In genomic region chr4:24513718-24514117, GRCh38 we compare ENCODE assay signal across 16 cellular contexts.
DNase-seq lines count a peak whose midpoint lies in the region; ATAC-seq and FAIRE-seq lines count a peak whose summit lies in the region.
"Had no signal": no experiment of that assay in that cellular context is flagged by ENCODE, and none has a peak within 500 bp of the region (broad histone marks: within the 10 kb centered on the region; RNA-seq: fewer than 3 reads in every experiment).

No MANE protein-coding gene starts in this region.

- peaks cover 14% of the 10 kb centered on the region for H3K36me3 Mint-ChIP-seq in activated naive CD8-positive, alpha-beta T cell treated with anti-CD3 and anti-CD28 coated beads, Interleukin-2, amount 10 ng/mL, durations not matched to agents 7 days and 5 days
- peaks cover 30% of the 10 kb centered on the region for H3K36me3 Mint-ChIP-seq in activated naive CD8-positive, alpha-beta T cell treated with anti-CD3 and anti-CD28 coated beads for 36 hours

- H3K9me3 Mint-ChIP-seq in activated naive CD8-positive, alpha-beta T cell treated with anti-CD3 and anti-CD28 coated beads, Interleukin-2, amount 10 ng/mL, durations not matched to agents 7 days and 5 days, result no peaks in the 10 kb centered on the region
- H3K9me3 Mint-ChIP-seq in activated naive CD8-positive, alpha-beta T cell treated with anti-CD3 and anti-CD28 coated beads for 36 hours, result no peaks in the 10 kb centered on the region

- POLR2A ChIA-PET in activated naive CD8-positive, alpha-beta T cell treated with anti-CD3 and anti-CD28 coated beads, Interleukin-2, amount 10 ng/mL, durations not matched to agents 7 days and 5 days (lab: Charles Lee), result no interaction called here

- no peak overlapping the region for H3K27ac Mint-ChIP-seq in activated naive CD8-positive, alpha-beta T cell treated with anti-CD3 and anti-CD28 coated beads, Interleukin-2, amount 10 ng/mL, durations not matched to agents 7 days and 5 days
- H3K27ac Mint-ChIP-seq in activated naive CD8-positive, alpha-beta T cell treated with anti-CD3 and anti-CD28 coated beads for 36 hours, result no peak overlapping the region

- peak; percentile 63 for FAIRE-seq in HTR-8/SVneo (lab: Jason Lieb, UNC)
- FAIRE-seq: GM19239 had no signal

- no peaks in the 10 kb centered on the region for H3K4me1 Mint-ChIP-seq in activated naive CD8-positive, alpha-beta T cell treated with anti-CD3 and anti-CD28 coated beads, Interleukin-2, amount 10 ng/mL, durations not matched to agents 7 days and 5 days
- no peaks in the 10 kb centered on the region for H3K4me1 Mint-ChIP-seq in activated naive CD8-positive, alpha-beta T cell treated with anti-CD3 and anti-CD28 coated beads for 36 hours

- H3K27me3 Mint-ChIP-seq in activated naive CD8-positive, alpha-beta T cell treated with anti-CD3 and anti-CD28 coated beads, Interleukin-2, amount 10 ng/mL, durations not matched to agents 7 days and 5 days, result no peaks in the 10 kb centered on the region
- H3K27me3 Mint-ChIP-seq in activated naive CD8-positive, alpha-beta T cell treated with anti-CD3 and anti-CD28 coated beads for 36 hours, result no peaks in the 10 kb centered on the region

- no peak for DNase-seq in activated naive CD8-positive, alpha-beta T cell treated with anti-CD3 and anti-CD28 coated beads, Interleukin-2, amount 10 ng/mL, durations not matched to agents 7 days and 5 days
- no peak for DNase-seq in activated naive CD8-positive, alpha-beta T cell treated with anti-CD3 and anti-CD28 coated beads for 36 hours
- no peak for DNase-seq in HTR-8/SVneo (ENCODE audit: insufficient read length, low spot score)
- DNase-seq in SHP77 treated with DMSO at 0.1 percent for 48 hours (lab: John Stamatoyannopoulos, UW), result peak; percentile 3
- DNase-seq in dedifferentiated amniotic fluid mesenchymal stem cell (ENCODE audit: extremely low spot score), result no peak
- DNase-seq: ACHN, GDM1, NCI-H187 treated with DMSO at 0.1 percent for 48 hours, NCI-H226, NCI-H524 treated with DMSO at 0.1 percent for 48 hours, PC-3, RPMI8226, SIG-M5 had no signal

- H3K4me3 Mint-ChIP-seq in activated naive CD8-positive, alpha-beta T cell treated with anti-CD3 and anti-CD28 coated beads, Interleukin-2, amount 10 ng/mL, durations not matched to agents 7 days and 5 days, result no peak overlapping the region
- no peak overlapping the region for H3K4me3 Mint-ChIP-seq in activated naive CD8-positive, alpha-beta T cell treated with anti-CD3 and anti-CD28 coated beads for 36 hours

- ATAC-seq in activated naive CD8-positive, alpha-beta T cell treated with anti-CD3 and anti-CD28 coated beads, Interleukin-2, amount 10 ng/mL, durations not matched to agents 7 days and 5 days (ENCODE audit: low read depth), result peak; percentile 21
- ATAC-seq in HG03378 (IDR thresholded peaks at IDR 0.05; ENCODE audit: unreplicated experiment) (no peak), GM18909 (IDR thresholded peaks at IDR 0.05; ENCODE audit: poor library complexity, unreplicated experiment) (no peak)
- ATAC-seq: PC-3 had no signal
